1 cellular context compared by ENCODE assay signal in the genomic region with DNA sequence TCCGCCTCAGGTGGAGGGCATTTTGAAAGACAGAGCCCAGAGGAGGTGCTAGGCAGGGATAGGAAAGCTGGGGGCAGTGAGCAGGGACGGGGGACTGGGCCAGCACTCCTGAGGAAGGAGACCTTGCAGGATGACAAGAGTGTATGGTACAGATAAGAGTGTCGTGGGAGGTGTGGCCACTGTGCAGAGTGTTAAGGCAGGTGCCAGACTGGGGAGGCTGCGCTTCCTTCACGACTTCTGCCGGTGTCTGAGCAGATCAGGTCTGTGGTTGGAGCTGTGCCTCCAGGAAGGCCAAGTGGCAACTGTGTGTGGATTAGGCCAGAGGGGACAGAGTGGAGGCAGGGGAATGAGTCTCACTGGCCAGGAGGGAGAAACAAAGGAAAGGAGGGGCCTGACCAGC.
TF ChIP-seq lines count a peak whose summit lies in the region.

No MANE protein-coding gene starts in this region.

TF ChIP-seq in HCT116, 20 proteins besides CTCF, POLR2A, EP300 and RAD21 (continued from another document):
- TF ChIP-seq, protein P1, sequence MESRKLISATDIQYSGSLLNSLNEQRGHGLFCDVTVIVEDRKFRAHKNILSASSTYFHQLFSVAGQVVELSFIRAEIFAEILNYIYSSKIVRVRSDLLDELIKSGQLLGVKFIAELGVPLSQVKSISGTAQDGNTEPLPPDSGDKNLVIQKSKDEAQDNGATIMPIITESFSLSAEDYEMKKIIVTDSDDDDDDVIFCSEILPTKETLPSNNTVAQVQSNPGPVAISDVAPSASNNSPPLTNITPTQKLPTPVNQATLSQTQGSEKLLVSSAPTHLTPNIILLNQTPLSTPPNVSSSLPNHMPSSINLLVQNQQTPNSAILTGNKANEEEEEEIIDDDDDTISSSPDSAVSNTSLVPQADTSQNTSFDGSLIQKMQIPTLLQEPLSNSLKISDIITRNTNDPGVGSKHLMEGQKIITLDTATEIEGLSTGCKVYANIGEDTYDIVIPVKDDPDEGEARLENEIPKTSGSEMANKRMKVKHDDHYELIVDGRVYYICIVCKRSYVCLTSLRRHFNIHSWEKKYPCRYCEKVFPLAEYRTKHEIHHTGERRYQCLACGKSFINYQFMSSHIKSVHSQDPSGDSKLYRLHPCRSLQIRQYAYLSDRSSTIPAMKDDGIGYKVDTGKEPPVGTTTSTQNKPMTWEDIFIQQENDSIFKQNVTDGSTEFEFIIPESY (IDR thresholded peaks at IDR 0.05; ENCODE audit: extremely low read depth, insufficient replicate concordance, low read length): no peak
- no peak for TF ChIP-seq CBX3 (IDR thresholded peaks at IDR 0.05; ENCODE audit: low read depth)
- no peak for TF ChIP-seq EZH2 (IDR thresholded peaks at IDR 0.05)
- no peak for TF ChIP-seq FOSL1 (IDR thresholded peaks at IDR 0.05; ENCODE audit: low read depth)
- TF ChIP-seq CEBPB (IDR thresholded peaks at IDR 0.05; ENCODE audit: low read depth): no peak
